ENCODE assay signal across 16 cellular contexts in the genomic region with DNA sequence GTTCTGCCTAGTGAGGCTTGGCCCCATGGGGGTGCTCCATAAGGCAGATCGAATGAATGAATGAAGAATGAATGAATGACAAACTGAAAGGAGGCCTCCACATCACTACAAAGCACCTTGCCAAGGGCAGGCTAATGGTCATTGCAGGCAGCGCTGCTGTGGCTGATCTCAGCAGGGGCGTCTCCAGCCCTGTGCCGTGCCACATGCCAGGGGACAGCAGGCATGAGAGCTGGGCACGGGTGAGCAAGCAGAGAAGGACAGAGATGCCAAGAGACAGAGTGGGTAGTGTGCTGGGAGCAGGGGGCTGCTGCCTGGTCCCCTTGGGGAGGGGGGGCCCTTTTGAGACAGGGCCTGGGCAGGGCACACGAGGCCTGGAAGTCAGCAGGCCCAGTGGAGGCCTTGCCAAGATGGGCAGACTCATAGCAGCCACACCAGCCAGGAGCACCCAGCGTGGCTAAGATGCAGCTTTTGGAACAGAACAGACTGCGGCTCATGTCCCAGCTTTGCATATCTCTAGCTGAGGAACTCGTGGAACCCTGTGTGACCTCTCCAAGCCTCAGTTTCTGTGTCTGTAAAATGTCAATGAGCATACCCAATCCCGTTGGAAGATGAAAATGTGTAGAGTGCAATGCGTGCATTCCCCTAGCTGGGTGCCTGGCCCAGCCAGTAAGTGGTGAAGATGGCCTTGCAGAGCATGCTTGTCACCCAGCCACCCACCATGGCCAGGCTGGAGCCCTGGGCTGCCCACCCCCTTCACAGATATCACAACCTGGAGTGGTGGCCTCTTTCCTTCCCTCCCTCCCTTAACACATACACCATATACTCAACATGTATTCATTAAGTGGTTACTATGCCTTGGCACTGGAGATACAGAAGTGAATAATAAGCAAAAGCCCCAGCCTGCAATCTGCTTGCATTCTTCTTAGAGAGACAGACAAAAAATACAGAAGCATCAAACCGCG.
"Had no signal": no experiment of that assay in that cellular context is flagged by ENCODE, and none has a peak within 500 bp of the region (broad histone marks: within the 10 kb centered on the region; RNA-seq: fewer than 3 reads in every experiment).

No MANE protein-coding gene starts in this region.

- H3K4me3 Mint-ChIP-seq: natural killer cell treated with Interleukin-12 subunit alpha and Interleukin-12 subunit beta and Interleukin-15 and Interleukin-18, amount 100 ng/mL, for 72 hours; T-cell had no signal

- H3K27me3 ChIP-seq: ascending aorta, left lung, pancreas, suprapubic skin had no signal

- H3K27me3 Mint-ChIP-seq: natural killer cell treated with Interleukin-12 subunit alpha and Interleukin-12 subunit beta and Interleukin-15 and Interleukin-18, amount 100 ng/mL, for 72 hours had no signal

- H3K9me2 ChIP-seq: SK-N-SH had no signal

- H3K4me3 ChIP-seq: ascending aorta, left lung, pancreas, suprapubic skin had no signal

- H3K36me3 Mint-ChIP-seq: natural killer cell treated with Interleukin-12 subunit alpha and Interleukin-12 subunit beta and Interleukin-15 and Interleukin-18, amount 100 ng/mL, for 72 hours; T-cell had no signal

- DNase-seq: activated naive CD4-positive, alpha-beta T cell treated with Interleukin-2 at 50 U/mL for 16 hours; activated T-cell treated with anti-CD3 and anti-CD28 coated beads for 4 hours; hippocampal formation; kidney; left lung; mesenchymal stem cell; pancreas; stimulated activated CD4-positive, alpha-beta T cell treated with anti-CD3 and anti-CD28 coated beads, Interleukin-4, amount 100 ng/mL, for 24 hours; stimulated activated naive CD4-positive, alpha-beta T cell treated with Interleukin-2 at 50 U/mL for 16 hours; T-cell; T-helper 9 cell had no signal

- H3K27ac ChIP-seq: left lung, pancreas, suprapubic skin had no signal

- H3K27ac Mint-ChIP-seq: natural killer cell treated with Interleukin-12 subunit alpha and Interleukin-12 subunit beta and Interleukin-15 and Interleukin-18, amount 100 ng/mL, for 72 hours; T-cell had no signal

- H3K4me2 ChIP-seq: SK-N-SH had no signal

- H3K36me3 ChIP-seq: ascending aorta, left lung, pancreas, suprapubic skin had no signal

- H3K4me1 ChIP-seq: left lung, pancreas, suprapubic skin had no signal

- H3K4me1 Mint-ChIP-seq: T-cell had no signal

- ATAC-seq: esophagus mucosa, pancreas, T-cell had no signal

- H3K9me3 Mint-ChIP-seq: natural killer cell treated with Interleukin-12 subunit alpha and Interleukin-12 subunit beta and Interleukin-15 and Interleukin-18, amount 100 ng/mL, for 72 hours; T-cell had no signal

- H3K9ac ChIP-seq: SK-N-SH had no signal
